ENCODE assay signal across 7 cellular contexts in the genomic region with DNA sequence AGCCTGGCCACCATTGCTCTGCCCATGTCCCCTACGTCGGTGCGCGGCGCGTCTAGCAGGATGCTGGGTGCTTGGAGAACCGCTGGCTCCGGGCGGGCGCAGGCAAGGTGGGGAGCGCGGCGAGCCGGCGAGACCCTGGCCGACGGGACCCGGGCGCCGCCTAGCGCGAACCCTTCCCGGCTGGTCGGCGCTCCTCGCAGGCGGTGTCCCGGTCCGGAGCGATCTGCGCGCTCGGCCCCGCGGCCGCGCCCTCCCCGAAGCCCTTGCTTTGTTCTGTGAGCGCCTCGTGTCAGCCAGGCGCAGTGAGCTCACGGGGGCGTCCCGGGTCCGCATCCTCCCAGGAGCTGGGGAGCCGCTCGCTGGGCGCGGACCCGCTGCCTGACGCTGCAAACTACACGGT.
A peak's percentile ranks its signal among the peaks of the same experiment; 100 is the strongest.
DNase-seq lines count a peak whose midpoint lies in the region; ATAC-seq, FAIRE-seq and TF ChIP-seq lines count a peak whose summit lies in the region.
"Not testable (repeated sequence)": the region's sequence is repeated elsewhere in the genome, so short reads cannot be mapped to it uniquely, and the experiment has no call there.

No MANE protein-coding gene starts in this region.

- not testable (repeated sequence) for DNase-seq in GM12891 (ENCODE audit: insufficient read length, low spot score); cardiac fibroblast (ENCODE audit: low read depth in 2 of 2); fibroblast of pulmonary artery (ENCODE audit: low read depth); naive B cell; suprapubic skin (ENCODE audit: low spot score in 2 of 2)
- peak; percentile 33 for DNase-seq in WTC11 (ENCODE audit: low spot score)
- DNase-seq in left kidney (ENCODE audit: low read depth, low spot score) = peak; percentile 35

- POLR2A ChIA-PET in WTC11 (lab: Charles Lee) = not testable (repeated sequence)

- FAIRE-seq in GM12891 (lab: Jason Lieb, UNC) = peak; percentile 90

- H3K27ac Mint-ChIP-seq in WTC11, naive B cell: not testable (repeated sequence)

- H3K9me3 Mint-ChIP-seq in WTC11, naive B cell: not testable (repeated sequence)

- not testable (repeated sequence) for H3K36me3 ChIP-seq in suprapubic skin

- TF ChIP-seq POLR2A in GM12891 (IDR thresholded peaks at IDR 0.05; ENCODE audit: low read depth, low read length); suprapubic skin (IDR thresholded peaks at IDR 0.05): not testable (repeated sequence)

- ATAC-seq in WTC11 = peak; percentile 91
- peak; percentile 48 to 61 for ATAC-seq in naive B cell (ENCODE audit: low read depth in 2 of 2)

- TF ChIP-seq CTCF in WTC11 (IDR thresholded peaks at IDR 0.05); cardiac fibroblast (IDR thresholded peaks at IDR 0.05; ENCODE audit: low read depth, low read length); fibroblast of pulmonary artery (IDR thresholded peaks at IDR 0.05; ENCODE audit: low read length, missing control alignments); suprapubic skin (IDR thresholded peaks at IDR 0.05): not testable (repeated sequence)

- no CpG with 5 or more reads among the region's 52 CpGs for WGBS in suprapubic skin

- CTCF ChIA-PET in WTC11 (lab: Charles Lee) = not testable (repeated sequence)

- not testable (repeated sequence) for H3K27ac ChIP-seq in suprapubic skin

- H3K27me3 Mint-ChIP-seq in WTC11 (ENCODE audit: low read depth); naive B cell: not testable (repeated sequence)

- peak overlapping the region; percentile 6 to 10 for H3K4me3 ChIP-seq in cardiac fibroblast (replicated peaks in 1 of 2; ENCODE audit: low read depth in 2 of 2, low read length in 2 of 2)
- H3K4me3 ChIP-seq in fibroblast of pulmonary artery (replicated peaks; ENCODE audit: low read depth, low read length) = peak overlapping the region; percentile 17
- peak overlapping the region; percentile 39 for H3K4me3 ChIP-seq in suprapubic skin

- H3K4me1 Mint-ChIP-seq in WTC11, naive B cell: not testable (repeated sequence)

- H3K27me3 ChIP-seq in suprapubic skin = not testable (repeated sequence)

- H3K4me1 ChIP-seq in suprapubic skin = not testable (repeated sequence)

- H3K4me3 Mint-ChIP-seq in WTC11 (peak overlapping the region; percentile 63), naive B cell (peak overlapping the region in 1 of 8 donors; percentile 56)

- H3K36me3 Mint-ChIP-seq in WTC11, naive B cell: not testable (repeated sequence)

- H3K9me3 ChIP-seq in suprapubic skin = not testable (repeated sequence)

- TF ChIP-seq EP300 in suprapubic skin (IDR thresholded peaks at IDR 0.05) = not testable (repeated sequence)
